14 cellular contexts compared by ENCODE assay signal in genomic region chr12:3042394-3042793, GRCh38. TPM values are rescaled to one million over a fixed set of nuclear protein-coding genes. Genes with fewer than 3 reads are reported as not detected.
DNase-seq lines count a peak whose midpoint lies in the region; ATAC-seq, FAIRE-seq and TF ChIP-seq lines count a peak whose summit lies in the region.
"Had no signal": no experiment of that assay in that cellular context is flagged by ENCODE, and none has a peak within 500 bp of the region (broad histone marks: within the 10 kb centered on the region; RNA-seq: fewer than 3 reads in every experiment).

No MANE protein-coding gene starts in this region.

- H3K36me3 Mint-ChIP-seq in activated T-cell treated with anti-CD3 and anti-CD28 coated beads, Interleukin-2, amount 50 U/mL, for 72 hours (ENCODE audit: insufficient read depth in 2 of 2), result no peaks in the 10 kb centered on the region
- H3K36me3 Mint-ChIP-seq: activated naive CD8-positive, alpha-beta T cell had no signal

- no peak overlapping the region for H3K4me3 Mint-ChIP-seq in activated T-cell treated with anti-CD3 and anti-CD28 coated beads, Interleukin-2, amount 50 U/mL, for 72 hours
- H3K4me3 Mint-ChIP-seq: activated naive CD8-positive, alpha-beta T cell had no signal

- intact Hi-C loops in K562 (cut with micrococcal nuclease), result no loop called here

- H3K27me3 ChIP-seq in K562 (ENCODE audit: control insufficient read depth in 2 of 2, insufficient read depth in 2 of 2, low read length in 2 of 2) (no peaks in the 10 kb centered on the region), parathyroid adenoma (ENCODE audit: control insufficient read depth, insufficient read depth, low read length) (no peaks in the 10 kb centered on the region), foreskin keratinocyte (no peaks in the 10 kb centered on the region)

- peaks cover 7% of the 10 kb centered on the region; the same call in 1 of the 2 replicates for H4K20me1 ChIP-seq in K562 (replicated peaks; ENCODE audit: control insufficient read depth, insufficient read depth, low read length)

- ATAC-seq in GM18861 (IDR thresholded peaks at IDR 0.05; ENCODE audit: unreplicated experiment) (peak; percentile 42), K562 (no peak), esophagus mucosa (no peak), foreskin keratinocyte (no peak)
- ATAC-seq in activated T-cell treated with anti-CD3 and anti-CD28 coated beads, Interleukin-2, amount 50 U/mL, for 72 hours (replicated peaks in 1 of 2), result no peak

- no peak for TF ChIP-seq POLR2A in K562 (conservative IDR thresholded peaks at IDR 0.05)

- H3K4me3 ChIP-seq in K562 (no peak overlapping the region), parathyroid adenoma (ENCODE audit: low read depth, low read length) (no peak overlapping the region)
- H3K4me3 ChIP-seq: HAP-1, thoracic aorta had no signal

- no peak for TF ChIP-seq RAD21 in K562 (CRISPR knock-in tag; conservative IDR thresholded peaks at IDR 0.05 in 1 of 2, IDR thresholded peaks at IDR 0.05 in 1 of 2)

- peaks cover 20% of the 10 kb centered on the region for H3K27me3 Mint-ChIP-seq in activated T-cell treated with anti-CD3 and anti-CD28 coated beads, Interleukin-2, amount 50 U/mL, for 72 hours (ENCODE audit: low read depth)

- no peak for TF ChIP-seq CTCF in K562 (IDR thresholded peaks at IDR 0.05 in 2 of 3, conservative IDR thresholded peaks at IDR 0.05 in 1 of 3; ENCODE audit: insufficient read depth in 2 of 3, low read depth in 1 of 3, low read length in 3 of 3)
- no peak for TF ChIP-seq CTCF in parathyroid adenoma (IDR thresholded peaks at IDR 0.05)
- TF ChIP-seq CTCF in foreskin keratinocyte (conservative IDR thresholded peaks at IDR 0.05), result no peak

- H3K79me2 ChIP-seq in K562 (ENCODE audit: control insufficient read depth, insufficient read depth, low read length) (no peaks in the 10 kb centered on the region), parathyroid adenoma (no peaks in the 10 kb centered on the region)

- FAIRE-seq in K562 (lab: Jason Lieb, UNC), result no peak
- FAIRE-seq: RCC 7860, TTC549 had no signal

- no peak overlapping the region for H3K27ac Mint-ChIP-seq in activated T-cell treated with anti-CD3 and anti-CD28 coated beads, Interleukin-2, amount 50 U/mL, for 72 hours
- H3K27ac Mint-ChIP-seq: activated naive CD8-positive, alpha-beta T cell had no signal

- no peaks in the 10 kb centered on the region for H3K9me3 Mint-ChIP-seq in activated T-cell treated with anti-CD3 and anti-CD28 coated beads, Interleukin-2, amount 50 U/mL, for 72 hours

- CTCF ChIA-PET in K562 (lab: Yijun Ruan, JAX; ENCODE audit: low intra/inter-chr PET ratio), result no interaction called here

- no peaks in the 10 kb centered on the region for H3K9me1 ChIP-seq in K562 (ENCODE audit: control insufficient read depth, insufficient read depth, low read length)

- no TSS peak for BruUV-seq in K562 (replicated peaks; lab: Mats Ljungman, UMichigan)

- no peak overlapping the region for H3K9ac ChIP-seq in K562 (ENCODE audit: insufficient read depth in 1 of 2, low read depth in 2 of 2, low read length in 2 of 2)
- H3K9ac ChIP-seq in parathyroid adenoma, result no peak overlapping the region

- H3K36me3 ChIP-seq in K562 (ENCODE audit: control insufficient read depth, insufficient read depth, low read length) (peaks cover 35% of the 10 kb centered on the region; the same call in 1 of the 3 replicates), parathyroid adenoma (ENCODE audit: control insufficient read depth, insufficient read depth, low read length) (no peaks in the 10 kb centered on the region)

- WGBS in K562 (ENCODE audit: insufficient coverage, low coverage, missing lambda C conversion rate), result 78% methylated on average over 7 of the region's 8 CpGs

- H3K9me3 ChIP-seq in K562 (replicated peaks; ENCODE audit: control insufficient read depth, insufficient read depth, low read depth, low read length) (no peaks in the 10 kb centered on the region), parathyroid adenoma (ENCODE audit: control insufficient read depth, low read length) (no peaks in the 10 kb centered on the region)
- H3K9me3 ChIP-seq: HAP-1, thoracic aorta had no signal

- peaks cover 0 to 8% of the 10 kb centered on the region in 2 experiments; a peak in 2 of 5 replicates for H3K4me1 ChIP-seq in K562 (replicated peaks in 1 of 2; ENCODE audit: control insufficient read depth in 2 of 2, insufficient read depth in 2 of 2, low read length in 2 of 2)
- peaks cover 19% of the 10 kb centered on the region for H3K4me1 ChIP-seq in parathyroid adenoma
- H3K4me1 ChIP-seq in foreskin keratinocyte, result no peaks in the 10 kb centered on the region
- H3K4me1 ChIP-seq: HAP-1 had no signal

- no peak overlapping the region for H2AFZ ChIP-seq in K562 (ENCODE audit: low read depth, low read length)
- H2AFZ ChIP-seq in parathyroid adenoma, result peak overlapping the region; percentile 75

- H3K4me2 ChIP-seq in K562 (ENCODE audit: insufficient read depth, low read length), result no peak overlapping the region
- H3K4me2 ChIP-seq in parathyroid adenoma (ENCODE audit: low read length), result peak overlapping the region; percentile 51

- DNase-seq in NCI-H2107 treated with DMSO at 0.1 percent for 48 hours (lab: John Stamatoyannopoulos, UW; ENCODE audit: unreplicated experiment) (peak; percentile 43), K562 (ENCODE audit: extremely low read depth in 1 of 4, low spot score in 3 of 4) (no peak), foreskin keratinocyte (no peak)
- no peak for DNase-seq in activated T-cell treated with anti-CD3 and anti-CD28 coated beads, Interleukin-2, amount 50 U/mL, for 72 hours
- DNase-seq: Calu3, NCI-H1048 had no signal

- no peaks in the 10 kb centered on the region for H3K4me1 Mint-ChIP-seq in activated T-cell treated with anti-CD3 and anti-CD28 coated beads, Interleukin-2, amount 50 U/mL, for 72 hours (ENCODE audit: low read depth)

- in situ Hi-C loops in K562 (cut with MboI), result no loop called here

- POLR2A ChIA-PET in K562 (lab: Yijun Ruan, JAX), result no interaction called here

- no peak for TF ChIP-seq EP300 in K562 (IDR thresholded peaks at IDR 0.05; ENCODE audit: low read length)

- H3K27ac ChIP-seq in K562 (ENCODE audit: extremely low read depth, low read depth, low read length) (no peak overlapping the region), parathyroid adenoma (peak overlapping the region; percentile 42), foreskin keratinocyte (no peak overlapping the region)
- H3K27ac ChIP-seq: thoracic aorta had no signal

TF ChIP-seq in K562, 482 proteins besides CTCF, POLR2A, EP300 and RAD21:
- no peak for TF ChIP-seq TAF7 (tag; IDR thresholded peaks at IDR 0.05)
- TF ChIP-seq POLR2G (IDR thresholded peaks at IDR 0.05; ENCODE audit: low read depth, low read length), result 0 out of 2 replicates have a peak, but pooled peaks have one; percentile 25
TF ChIP-seq in K562: peak in this region for 1.

RNA-seq across cellular contexts. Expression of gene TSPAN9, which starts 34.8 kb away (rescaled TPM):
- total RNA-seq in K562 (2011; cell fraction: chromatin; rRNA removed; ENCODE audit: low replicate concordance), result 6.5 and 12.5 TPM in 2 replicates
- 3.6 and 4.2 TPM in 2 replicates for total RNA-seq in K562 (2011; cell fraction: nucleolus; rRNA removed)
- total RNA-seq in K562 (2011; cell fraction: nucleoplasm; rRNA removed), result 8.4 and 8.6 TPM in 2 replicates
- total RNA-seq in K562 (2014; rRNA removed) (0.23 and 0.65 TPM in 2 replicates), K562 (2014; rRNA removed; fragmentation: Illumina TruSeq; extraction: Trizol) (0.19 and 0.55 TPM in 2 replicates), K562 (2015; rRNA removed; fragmentation: Illumina TruSeq; extraction: Trizol) (0.26 and 0.33 TPM in 2 replicates), K562 (2021) (0.60 and 0.94 TPM in 2 replicates), esophagus mucosa (15.9 TPM), foreskin keratinocyte (17.9 and 19.2 TPM in 2 replicates)
- polyA plus RNA-seq in K562 (2011; rRNA removed) (1.4 and 2.1 TPM in 2 replicates), K562 (2014; fragmentation: Illumina TruSeq; extraction: Trizol) (0.47 and 0.76 TPM in 2 replicates), K562 (2014; fragmentation: Nextera tagmentation; extraction: Ambion mirVana) (not detected), K562 (2014; rRNA removed) (0.58 and 0.60 TPM in 2 replicates), foreskin keratinocyte (16.2 and 19.0 TPM in 2 replicates)
- polyA plus RNA-seq in K562 (2011; cell fraction: cytosol; rRNA removed), result 1.2 and 1.7 TPM in 2 replicates
- 2.7 and 3.5 TPM in 2 replicates for polyA plus RNA-seq in K562 (2011; cell fraction: nucleus; rRNA removed)
- 0.90 and 2.6 TPM in 2 replicates for polyA plus RNA-seq in K562 (2012)
- polyA minus RNA-seq in K562 (2011; rRNA and poly(A)+ RNA removed), result 0.70 and 1.9 TPM in 2 replicates
- 0.57 and 1.7 TPM in 2 replicates for polyA minus RNA-seq in K562 (2011; cell fraction: cytosol; rRNA and poly(A)+ RNA removed)
- polyA minus RNA-seq in K562 (2011; cell fraction: nucleus; rRNA and poly(A)+ RNA removed), result 1.1 and 1.4 TPM in 2 replicates
- 1 to 10 TPM in 1 of 2 donors, under 1 TPM in 1; 0.58 to 1.2 TPM for total RNA-seq in activated T-cell treated with anti-CD3 and anti-CD28 coated beads, Interleukin-2, amount 50 U/mL, for 72 hours
